6 cellular contexts compared by ENCODE assay signal in genomic region chr22:50303848-50304527, GRCh38. TPM values are rescaled to one million over a fixed set of nuclear protein-coding genes. Genes with fewer than 3 reads are reported as not detected.
A peak's percentile ranks its signal among the peaks of the same experiment; 100 is the strongest.
DNase-seq lines count a peak whose midpoint lies in the region; ATAC-seq and TF ChIP-seq lines count a peak whose summit lies in the region.

No MANE protein-coding gene starts in this region.

- H3K27me3 ChIP-seq in heart right ventricle: peaks cover 0 to 20% (median 0%) of the 10 kb centered on the region in 7 donors
- H3K27me3 ChIP-seq in upper lobe of left lung: no peaks in the 10 kb centered on the region

- peak in 1 of 4 donors; percentile 43 for TF ChIP-seq POLR2A in upper lobe of left lung (IDR thresholded peaks at IDR 0.05)

- no peaks in the 10 kb centered on the region for H3K9me3 ChIP-seq in heart right ventricle
- no peaks in the 10 kb centered on the region for H3K9me3 ChIP-seq in upper lobe of left lung

- no peak overlapping the region for H3K27ac Mint-ChIP-seq in activated naive CD4-positive, alpha-beta T cell treated with anti-CD3 and anti-CD28 coated beads, Interleukin-2, amount 10 ng/mL, durations not matched to agents 7 days and 5 days

- CTCF ChIA-PET in activated naive CD4-positive, alpha-beta T cell treated with anti-CD3 and anti-CD28 coated beads, Interleukin-2, amount 10 ng/mL, durations not matched to agents 7 days and 5 days (lab: Charles Lee): interaction anchor here (1.6 kb wide), 1 partner anchor 16 kb away, joined by 4 read pairs; no protein-coding TSS in a partner anchor

- H3K4me3 ChIP-seq in heart right ventricle (peak overlapping the region in 5 of 10 donors; percentile 6 to 97 (median 89)), upper lobe of left lung (peak overlapping the region in 1 of 4 donors; percentile 64)

- peaks cover 21% of the 10 kb centered on the region for H3K4me1 Mint-ChIP-seq in activated naive CD4-positive, alpha-beta T cell treated with anti-CD3 and anti-CD28 coated beads, Interleukin-2, amount 10 ng/mL, durations not matched to agents 7 days and 5 days

- TF ChIP-seq CTCF in heart right ventricle (IDR thresholded peaks at IDR 0.05) (peak in 1 of 9 donors; percentile 5), upper lobe of left lung (IDR thresholded peaks at IDR 0.05) (peak in 2 of 6 experiments; percentile 10 to 15)

- H3K4me1 ChIP-seq in heart right ventricle (peaks cover 64 to 90% (median 86%) of the 10 kb centered on the region in 9 donors), upper lobe of left lung (peaks cover 79 to 91% (median 86%) of the 10 kb centered on the region in 4 donors)

- H3K4me3 Mint-ChIP-seq in activated naive CD4-positive, alpha-beta T cell treated with anti-CD3 and anti-CD28 coated beads, Interleukin-2, amount 10 ng/mL, durations not matched to agents 7 days and 5 days: no peak overlapping the region

- 44 to 49% methylated on average over 11 of the region's 11 CpGs for WGBS in heart right ventricle, 2 donors
- WGBS in upper lobe of left lung, 2 donors: 39 to 58% methylated on average over 2 to 5 of the region's 11 CpGs

- H3K9me3 Mint-ChIP-seq in activated naive CD4-positive, alpha-beta T cell treated with anti-CD3 and anti-CD28 coated beads, Interleukin-2, amount 10 ng/mL, durations not matched to agents 7 days and 5 days: no peaks in the 10 kb centered on the region

- ATAC-seq in heart right ventricle: peak in 4 of 8 donors; percentile 1 to 17 (median 6)
- ATAC-seq in upper lobe of left lung (ENCODE audit: low FRiP score in 2 of 2): peak; percentile 22 to 35
- no peak for ATAC-seq in HG02852 (IDR thresholded peaks at IDR 0.05; ENCODE audit: unreplicated experiment)

- no peaks in the 10 kb centered on the region for H3K36me3 Mint-ChIP-seq in activated naive CD4-positive, alpha-beta T cell treated with anti-CD3 and anti-CD28 coated beads, Interleukin-2, amount 10 ng/mL, durations not matched to agents 7 days and 5 days

- intact Hi-C loops in heart right ventricle (cut with DNase I): no loop called here

- H3K27me3 Mint-ChIP-seq in activated naive CD4-positive, alpha-beta T cell treated with anti-CD3 and anti-CD28 coated beads, Interleukin-2, amount 10 ng/mL, durations not matched to agents 7 days and 5 days: peaks cover 84% of the 10 kb centered on the region

- DNase-seq in activated naive CD4-positive, alpha-beta T cell treated with anti-CD3 and anti-CD28 coated beads, Interleukin-2, amount 10 ng/mL, durations not matched to agents 7 days and 5 days: peak; percentile 34
- no peak for DNase-seq in activated naive CD4-positive, alpha-beta T cell treated with anti-CD3 and anti-CD28 coated beads, Interleukin-2, amount 50 U/mL, for 16 hours
- DNase-seq in heart right ventricle (peak; percentile 42 to 51), upper lobe of left lung (peak; percentile 67 to 84), NCI-H1105 (lab: John Stamatoyannopoulos, UW) (no peak)

- H3K36me3 ChIP-seq in heart right ventricle (peaks cover 0 to 9% (median 0%) of the 10 kb centered on the region in 9 donors), upper lobe of left lung (peaks cover 0 to 3% (median 0%) of the 10 kb centered on the region in 4 donors)

- H3K27ac ChIP-seq in heart right ventricle: peak overlapping the region; percentile 46 to 98 (median 94)
- peak overlapping the region; percentile 84 to 95 (median 94) for H3K27ac ChIP-seq in upper lobe of left lung

- TF ChIP-seq EP300 in upper lobe of left lung (IDR thresholded peaks at IDR 0.05): no peak

RNA-seq across cellular contexts. Expression of gene PLXNB2, which starts 3.5 kb away (rescaled TPM):
- total RNA-seq in heart right ventricle (100 to 1,000 TPM in 1 of 10 donors, 10 to 100 TPM in 9; 43.0 to 101 (median 57.8) TPM), upper lobe of left lung (100 to 1,000 TPM; 218 to 407 (median 313) TPM)
- polyA plus RNA-seq in heart right ventricle: 10 to 100 TPM; 33.5 to 71.0 TPM

RNA-seq across cellular contexts. Expression of gene DENND6B, which starts 22.8 kb away (rescaled TPM):
- total RNA-seq in heart right ventricle: 1 to 10 TPM; 1.1 to 3.6 (median 2.0) TPM
- polyA plus RNA-seq in heart right ventricle: 1 to 10 TPM; 1.7 to 3.1 TPM
- total RNA-seq in upper lobe of left lung: 10 to 100 TPM in 5 of 6 donors, 1 to 10 TPM in 1; 9.5 to 24.1 (median 12.7) TPM

RNA-seq across cellular contexts. Expression of gene MAPK11, which starts 33.8 kb away (rescaled TPM):
- total RNA-seq in heart right ventricle (10 to 100 TPM in 2 of 10 donors, 1 to 10 TPM in 8; 4.3 to 11.3 (median 7.1) TPM), upper lobe of left lung (10 to 100 TPM in 1 of 6 donors, 1 to 10 TPM in 5; 3.1 to 27.3 (median 8.6) TPM)
- polyA plus RNA-seq in heart right ventricle: 10 to 100 TPM; 11.6 to 18.0 TPM

RNA-seq across cellular contexts. Expression of gene PPP6R2, which starts 39.1 kb away (rescaled TPM):
- 10 to 100 TPM; 34.7 to 51.5 (median 36.8) TPM for total RNA-seq in heart right ventricle
- 10 to 100 TPM; 38.6 to 38.8 TPM for polyA plus RNA-seq in heart right ventricle
- 100 to 1,000 TPM in 2 of 6 donors, 10 to 100 TPM in 4; 53.0 to 264 (median 63.8) TPM for total RNA-seq in upper lobe of left lung

RNA-seq across cellular contexts. Expression of gene MAPK12, which starts 42.5 kb away (rescaled TPM):
- total RNA-seq in heart right ventricle (10 to 100 TPM; 10.6 to 21.9 (median 16.1) TPM), upper lobe of left lung (10 to 100 TPM in 3 of 6 donors, 1 to 10 TPM in 3; 3.1 to 19.2 (median 10.1) TPM)
- polyA plus RNA-seq in heart right ventricle: 10 to 100 TPM; 14.8 to 23.0 TPM

Comparison
In these comparisons a context has a peak if more than half of its experiments do, and no peak if none do; other contexts are left out.
1. DNase-seq: peak in activated naive CD4-positive, alpha-beta T cell treated with anti-CD3 and anti-CD28 coated beads, Interleukin-2, amount 10 ng/mL, durations not matched to agents 7 days and 5 days (single experiment), heart right ventricle (2 of 2) and upper lobe of left lung (2 of 2); none in activated naive CD4-positive, alpha-beta T cell treated with anti-CD3 and anti-CD28 coated beads, Interleukin-2, amount 50 U/mL, for 16 hours (single experiment) and NCI-H1105 (single experiment).